Comparison of ENCODE assay signal across 1 cellular context in the genomic region with DNA sequence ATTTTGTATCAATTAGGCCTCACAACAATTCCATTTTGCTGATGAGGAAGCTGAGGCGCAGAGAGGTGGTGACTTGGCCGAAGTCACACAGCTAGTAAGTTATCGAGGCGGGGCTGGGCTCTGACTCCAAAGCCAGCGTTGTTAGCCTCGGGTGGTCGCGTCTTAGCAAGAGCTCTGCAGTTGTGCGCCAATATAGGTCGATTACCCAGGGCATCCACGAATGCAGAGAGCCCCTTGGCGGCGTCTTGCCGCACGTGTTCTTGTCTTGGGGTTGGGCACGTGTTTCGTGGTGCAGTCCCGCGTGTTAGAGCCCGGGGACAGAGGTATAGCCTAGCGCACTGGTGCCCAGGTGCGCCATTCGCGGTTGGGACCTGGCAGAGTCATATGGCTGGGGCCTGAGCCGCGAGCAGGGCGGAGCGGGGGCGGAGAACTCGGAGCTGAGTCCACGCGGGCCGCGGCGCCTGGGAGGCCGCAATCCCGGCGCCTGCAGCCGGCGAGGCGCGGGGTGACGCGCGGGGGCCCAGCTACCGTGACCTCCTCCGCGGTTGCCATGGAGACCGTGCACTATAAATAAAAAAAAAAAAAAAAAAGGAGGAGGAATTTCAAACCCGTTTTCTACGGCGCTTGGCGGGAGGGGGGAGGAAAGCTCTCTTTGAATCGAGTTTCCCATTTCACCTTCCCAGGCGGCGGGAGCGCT.
A peak's percentile ranks its signal among the peaks of the same experiment; 100 is the strongest.
TF ChIP-seq lines count a peak whose summit lies in the region.

No MANE protein-coding gene starts in this region.

TF ChIP-seq in GM12878, 131 proteins besides CTCF, POLR2A, EP300 and RAD21 (continued from another document):
- TF ChIP-seq, protein P1, sequence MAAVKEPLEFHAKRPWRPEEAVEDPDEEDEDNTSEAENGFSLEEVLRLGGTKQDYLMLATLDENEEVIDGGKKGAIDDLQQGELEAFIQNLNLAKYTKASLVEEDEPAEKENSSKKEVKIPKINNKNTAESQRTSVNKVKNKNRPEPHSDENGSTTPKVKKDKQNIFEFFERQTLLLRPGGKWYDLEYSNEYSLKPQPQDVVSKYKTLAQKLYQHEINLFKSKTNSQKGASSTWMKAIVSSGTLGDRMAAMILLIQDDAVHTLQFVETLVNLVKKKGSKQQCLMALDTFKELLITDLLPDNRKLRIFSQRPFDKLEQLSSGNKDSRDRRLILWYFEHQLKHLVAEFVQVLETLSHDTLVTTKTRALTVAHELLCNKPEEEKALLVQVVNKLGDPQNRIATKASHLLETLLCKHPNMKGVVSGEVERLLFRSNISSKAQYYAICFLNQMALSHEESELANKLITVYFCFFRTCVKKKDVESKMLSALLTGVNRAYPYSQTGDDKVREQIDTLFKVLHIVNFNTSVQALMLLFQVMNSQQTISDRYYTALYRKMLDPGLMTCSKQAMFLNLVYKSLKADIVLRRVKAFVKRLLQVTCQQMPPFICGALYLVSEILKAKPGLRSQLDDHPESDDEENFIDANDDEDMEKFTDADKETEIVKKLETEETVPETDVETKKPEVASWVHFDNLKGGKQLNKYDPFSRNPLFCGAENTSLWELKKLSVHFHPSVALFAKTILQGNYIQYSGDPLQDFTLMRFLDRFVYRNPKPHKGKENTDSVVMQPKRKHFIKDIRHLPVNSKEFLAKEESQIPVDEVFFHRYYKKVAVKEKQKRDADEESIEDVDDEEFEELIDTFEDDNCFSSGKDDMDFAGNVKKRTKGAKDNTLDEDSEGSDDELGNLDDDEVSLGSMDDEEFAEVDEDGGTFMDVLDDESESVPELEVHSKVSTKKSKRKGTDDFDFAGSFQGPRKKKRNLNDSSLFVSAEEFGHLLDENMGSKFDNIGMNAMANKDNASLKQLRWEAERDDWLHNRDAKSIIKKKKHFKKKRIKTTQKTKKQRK (IDR thresholded peaks at IDR 0.05; ENCODE audit: low read depth, low read length): no peak
- peak in 1 of 2 experiments; percentile 72; a peak in 2 of 3 replicates for TF ChIP-seq EGR1 (IDR thresholded peaks at IDR 0.05; ENCODE audit: borderline replicate concordance in 1 of 2, low read depth in 2 of 2, low read length in 2 of 2)
- peak; percentile 48; the same call in 1 of the 2 replicates for TF ChIP-seq MEF2A (IDR thresholded peaks at IDR 0.05; ENCODE audit: insufficient read depth, low read depth, low read length)
- peak; percentile 48 for TF ChIP-seq MEF2B (IDR thresholded peaks at IDR 0.05; ENCODE audit: partially characterized antibody, poor library complexity, severe bottlenecking)
- TF ChIP-seq MXI1 (IDR thresholded peaks at IDR 0.05; ENCODE audit: low read depth, low read length): no peak
- TF ChIP-seq CHD4 (IDR thresholded peaks at IDR 0.05): no peak
- TF ChIP-seq PAX5 (IDR thresholded peaks at IDR 0.05; ENCODE audit: borderline replicate concordance, low read depth, low read length): peak; percentile 97
- TF ChIP-seq SMARCA5 (IDR thresholded peaks at IDR 0.05): 0 out of 2 replicates have a peak, but pooled peaks have one; percentile 71
- peak; percentile 89 for TF ChIP-seq ZSCAN29 (IDR thresholded peaks at IDR 0.05)
- TF ChIP-seq, protein P2, sequence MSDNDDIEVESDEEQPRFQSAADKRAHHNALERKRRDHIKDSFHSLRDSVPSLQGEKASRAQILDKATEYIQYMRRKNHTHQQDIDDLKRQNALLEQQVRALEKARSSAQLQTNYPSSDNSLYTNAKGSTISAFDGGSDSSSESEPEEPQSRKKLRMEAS (IDR thresholded peaks at IDR 0.05; ENCODE audit: low read depth, low read length): peak; percentile 53; the same call in 1 of the 2 replicates
- TF ChIP-seq, protein P3, sequence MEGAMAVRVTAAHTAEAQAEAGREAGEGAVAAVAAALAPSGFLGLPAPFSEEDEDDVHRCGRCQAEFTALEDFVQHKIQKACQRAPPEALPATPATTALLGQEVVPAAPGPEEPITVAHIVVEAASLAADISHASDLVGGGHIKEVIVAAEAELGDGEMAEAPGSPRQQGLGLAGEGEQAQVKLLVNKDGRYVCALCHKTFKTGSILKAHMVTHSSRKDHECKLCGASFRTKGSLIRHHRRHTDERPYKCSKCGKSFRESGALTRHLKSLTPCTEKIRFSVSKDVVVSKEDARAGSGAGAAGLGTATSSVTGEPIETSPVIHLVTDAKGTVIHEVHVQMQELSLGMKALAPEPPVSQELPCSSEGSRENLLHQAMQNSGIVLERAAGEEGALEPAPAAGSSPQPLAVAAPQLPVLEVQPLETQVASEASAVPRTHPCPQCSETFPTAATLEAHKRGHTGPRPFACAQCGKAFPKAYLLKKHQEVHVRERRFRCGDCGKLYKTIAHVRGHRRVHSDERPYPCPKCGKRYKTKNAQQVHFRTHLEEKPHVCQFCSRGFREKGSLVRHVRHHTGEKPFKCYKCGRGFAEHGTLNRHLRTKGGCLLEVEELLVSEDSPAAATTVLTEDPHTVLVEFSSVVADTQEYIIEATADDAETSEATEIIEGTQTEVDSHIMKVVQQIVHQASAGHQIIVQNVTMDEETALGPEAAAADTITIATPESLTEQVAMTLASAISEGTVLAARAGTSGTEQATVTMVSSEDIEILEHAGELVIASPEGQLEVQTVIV (IDR thresholded peaks at IDR 0.05; ENCODE audit: borderline replicate concordance, partially characterized antibody): no peak
- TF ChIP-seq, protein P4, sequence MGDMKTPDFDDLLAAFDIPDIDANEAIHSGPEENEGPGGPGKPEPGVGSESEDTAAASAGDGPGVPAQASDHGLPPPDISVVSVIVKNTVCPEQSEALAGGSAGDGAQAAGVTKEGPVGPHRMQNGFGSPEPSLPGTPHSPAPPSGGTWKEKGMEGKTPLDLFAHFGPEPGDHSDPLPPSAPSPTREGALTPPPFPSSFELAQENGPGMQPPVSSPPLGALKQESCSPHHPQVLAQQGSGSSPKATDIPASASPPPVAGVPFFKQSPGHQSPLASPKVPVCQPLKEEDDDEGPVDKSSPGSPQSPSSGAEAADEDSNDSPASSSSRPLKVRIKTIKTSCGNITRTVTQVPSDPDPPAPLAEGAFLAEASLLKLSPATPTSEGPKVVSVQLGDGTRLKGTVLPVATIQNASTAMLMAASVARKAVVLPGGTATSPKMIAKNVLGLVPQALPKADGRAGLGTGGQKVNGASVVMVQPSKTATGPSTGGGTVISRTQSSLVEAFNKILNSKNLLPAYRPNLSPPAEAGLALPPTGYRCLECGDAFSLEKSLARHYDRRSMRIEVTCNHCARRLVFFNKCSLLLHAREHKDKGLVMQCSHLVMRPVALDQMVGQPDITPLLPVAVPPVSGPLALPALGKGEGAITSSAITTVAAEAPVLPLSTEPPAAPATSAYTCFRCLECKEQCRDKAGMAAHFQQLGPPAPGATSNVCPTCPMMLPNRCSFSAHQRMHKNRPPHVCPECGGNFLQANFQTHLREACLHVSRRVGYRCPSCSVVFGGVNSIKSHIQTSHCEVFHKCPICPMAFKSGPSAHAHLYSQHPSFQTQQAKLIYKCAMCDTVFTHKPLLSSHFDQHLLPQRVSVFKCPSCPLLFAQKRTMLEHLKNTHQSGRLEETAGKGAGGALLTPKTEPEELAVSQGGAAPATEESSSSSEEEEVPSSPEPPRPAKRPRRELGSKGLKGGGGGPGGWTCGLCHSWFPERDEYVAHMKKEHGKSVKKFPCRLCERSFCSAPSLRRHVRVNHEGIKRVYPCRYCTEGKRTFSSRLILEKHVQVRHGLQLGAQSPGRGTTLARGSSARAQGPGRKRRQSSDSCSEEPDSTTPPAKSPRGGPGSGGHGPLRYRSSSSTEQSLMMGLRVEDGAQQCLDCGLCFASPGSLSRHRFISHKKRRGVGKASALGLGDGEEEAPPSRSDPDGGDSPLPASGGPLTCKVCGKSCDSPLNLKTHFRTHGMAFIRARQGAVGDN (IDR thresholded peaks at IDR 0.05): peak; percentile 95
- TF ChIP-seq LARP7 (IDR thresholded peaks at IDR 0.05): peak; percentile 35; the same call in 1 of the 2 replicates
- TF ChIP-seq BMI1 (IDR thresholded peaks at IDR 0.05; ENCODE audit: borderline replicate concordance): peak; percentile 86
- TF ChIP-seq ZNF217 (IDR thresholded peaks at IDR 0.05): peak; percentile 71; the same call in 1 of the 2 replicates
- TF ChIP-seq YY1 (IDR thresholded peaks at IDR 0.05; ENCODE audit: low read depth, low read length): 0 out of 2 replicates have a peak, but pooled peaks have one; percentile 13
- TF ChIP-seq BRCA1 (IDR thresholded peaks at IDR 0.05; ENCODE audit: low read depth, low read length): no peak
- no peak for TF ChIP-seq SREBF1 (IDR thresholded peaks at IDR 0.05; ENCODE audit: low read length)
- TF ChIP-seq NR2F1 (conservative IDR thresholded peaks at IDR 0.05): peak; percentile 55; the same call in 1 of the 2 replicates
- peak; percentile 68; the same call in 1 of the 2 replicates for TF ChIP-seq ZNF384 (IDR thresholded peaks at IDR 0.05; ENCODE audit: borderline replicate concordance, low read depth, low read length)
- TF ChIP-seq TARDBP (IDR thresholded peaks at IDR 0.05; ENCODE audit: borderline replicate concordance): 0 out of 2 replicates have a peak, but pooled peaks have one; percentile 31
- peak; percentile 53; the same call in 1 of the 2 replicates for TF ChIP-seq MTA2 (IDR thresholded peaks at IDR 0.05; ENCODE audit: low read depth)
- TF ChIP-seq, protein P5, sequence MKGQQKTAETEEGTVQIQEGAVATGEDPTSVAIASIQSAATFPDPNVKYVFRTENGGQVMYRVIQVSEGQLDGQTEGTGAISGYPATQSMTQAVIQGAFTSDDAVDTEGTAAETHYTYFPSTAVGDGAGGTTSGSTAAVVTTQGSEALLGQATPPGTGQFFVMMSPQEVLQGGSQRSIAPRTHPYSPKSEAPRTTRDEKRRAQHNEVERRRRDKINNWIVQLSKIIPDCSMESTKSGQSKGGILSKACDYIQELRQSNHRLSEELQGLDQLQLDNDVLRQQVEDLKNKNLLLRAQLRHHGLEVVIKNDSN (IDR thresholded peaks at IDR 0.05; ENCODE audit: borderline replicate concordance, extremely low read length, insufficient read depth, low read depth, low read length): peak; percentile 44
- peak; percentile 76 to 92; a peak in 3 of 4 replicates for TF ChIP-seq BHLHE40 (IDR thresholded peaks at IDR 0.05; ENCODE audit: borderline replicate concordance in 1 of 2, low read depth in 2 of 2, low read length in 1 of 2)
- TF ChIP-seq DPF2 (IDR thresholded peaks at IDR 0.05): peak; percentile 65; the same call in 1 of the 2 replicates
- TF ChIP-seq BACH1 (IDR thresholded peaks at IDR 0.05; ENCODE audit: borderline replicate concordance): peak; percentile 91
- no peak for TF ChIP-seq POU2F2 (IDR thresholded peaks at IDR 0.05; ENCODE audit: borderline replicate concordance, low read depth, low read length)
